Comparison of ENCODE assay signal across 9 cellular contexts in genomic region chr15:70339551-70340517, GRCh38.
DNase-seq lines count a peak whose midpoint lies in the region; ATAC-seq and TF ChIP-seq lines count a peak whose summit lies in the region.
"Had no signal": no experiment of that assay in that cellular context is flagged by ENCODE, and none has a peak within 500 bp of the region (broad histone marks: within the 10 kb centered on the region; RNA-seq: fewer than 3 reads in every experiment).

No MANE protein-coding gene starts in this region.

- no peak overlapping the region for H3K4me3 Mint-ChIP-seq in activated T-helper 1 cell treated with anti-CD3 and anti-CD28 coated beads, Interleukin-12 subunit alpha, Interleukin-12 subunit beta, Interleukin-2, Interleukin-4 antibody, amounts not matched to agents 30 ng/mL and 10 ng/mL and 1 ng/mL, durations not matched to agents 14 hours and 24 hours and 36 hours
- H3K4me3 Mint-ChIP-seq in activated T-helper 17 cell treated with anti-CD3 and anti-CD28 coated beads, Interleukin-2, amount 50 U/mL, for 72 hours, result no peak overlapping the region
- H3K4me3 Mint-ChIP-seq: stimulated activated naive CD8-positive, alpha-beta T cell treated with anti-CD3 and anti-CD28 coated beads, Interleukin-15, Interleukin-2, amounts not matched to agents 100 ng/mL and 50 ng/mL, for 24 hours had no signal

- TF ChIP-seq CTCF in astrocyte of the spinal cord (IDR thresholded peaks at IDR 0.05; ENCODE audit: low read depth, low read length) (no peak), psoas muscle (IDR thresholded peaks at IDR 0.05) (no peak), tibial artery (IDR thresholded peaks at IDR 0.05) (no peak)

- H3K27me3 ChIP-seq in psoas muscle (ENCODE audit: insufficient read depth in 3 of 3, low read length in 2 of 3) (peaks cover 0 to 6% (median 0%) of the 10 kb centered on the region in 3 donors), tibial artery (no peaks in the 10 kb centered on the region)

- no peaks in the 10 kb centered on the region for H3K36me3 ChIP-seq in psoas muscle (ENCODE audit: insufficient read depth in 1 of 2, low read depth in 1 of 2)
- H3K36me3 ChIP-seq in tibial artery, result no peaks in the 10 kb centered on the region

- peaks cover 13% of the 10 kb centered on the region for H3K27me3 Mint-ChIP-seq in activated T-helper 1 cell treated with anti-CD3 and anti-CD28 coated beads, Interleukin-12 subunit alpha, Interleukin-12 subunit beta, Interleukin-2, Interleukin-4 antibody, amounts not matched to agents 30 ng/mL and 10 ng/mL and 1 ng/mL, durations not matched to agents 14 hours and 24 hours and 36 hours (ENCODE audit: insufficient read depth)
- H3K27me3 Mint-ChIP-seq in activated T-helper 17 cell treated with anti-CD3 and anti-CD28 coated beads, Interleukin-2, amount 50 U/mL, for 72 hours, result peaks cover 10% of the 10 kb centered on the region
- H3K27me3 Mint-ChIP-seq: stimulated activated naive CD8-positive, alpha-beta T cell treated with anti-CD3 and anti-CD28 coated beads, Interleukin-15, Interleukin-2, amounts not matched to agents 100 ng/mL and 50 ng/mL, for 24 hours had no signal

- no peak overlapping the region for H3K27ac Mint-ChIP-seq in activated T-helper 1 cell treated with anti-CD3 and anti-CD28 coated beads, Interleukin-12 subunit alpha, Interleukin-12 subunit beta, Interleukin-2, Interleukin-4 antibody, amounts not matched to agents 30 ng/mL and 10 ng/mL and 1 ng/mL, durations not matched to agents 14 hours and 24 hours and 36 hours
- H3K27ac Mint-ChIP-seq in activated T-helper 17 cell treated with anti-CD3 and anti-CD28 coated beads, Interleukin-2, amount 50 U/mL, for 72 hours, result no peak overlapping the region
- H3K27ac Mint-ChIP-seq in activated naive CD4-positive, alpha-beta T cell treated with anti-CD3 and anti-CD28 coated beads, Interleukin-2, amount 50 U/mL, for 72 hours, result no peak overlapping the region
- H3K27ac Mint-ChIP-seq: stimulated activated naive CD8-positive, alpha-beta T cell treated with anti-CD3 and anti-CD28 coated beads, Interleukin-15, Interleukin-2, amounts not matched to agents 100 ng/mL and 50 ng/mL, for 24 hours had no signal

- WGBS in psoas muscle, 3 donors, result 58 to 62% (median 59%) methylated on average over 12 of the region's 12 CpGs

- peaks cover 13% of the 10 kb centered on the region for H3K9me3 Mint-ChIP-seq in activated T-helper 1 cell treated with anti-CD3 and anti-CD28 coated beads, Interleukin-12 subunit alpha, Interleukin-12 subunit beta, Interleukin-2, Interleukin-4 antibody, amounts not matched to agents 30 ng/mL and 10 ng/mL and 1 ng/mL, durations not matched to agents 14 hours and 24 hours and 36 hours
- peaks cover 5% of the 10 kb centered on the region for H3K9me3 Mint-ChIP-seq in activated T-helper 17 cell treated with anti-CD3 and anti-CD28 coated beads, Interleukin-2, amount 50 U/mL, for 72 hours
- peaks cover 9 to 13% of the 10 kb centered on the region in 2 donors for H3K9me3 Mint-ChIP-seq in activated naive CD4-positive, alpha-beta T cell treated with anti-CD3 and anti-CD28 coated beads, Interleukin-2, amount 50 U/mL, for 72 hours

- ATAC-seq in psoas muscle, result peak in 1 of 4 donors; percentile 33
- ATAC-seq in activated T-helper 17 cell treated with anti-CD3 and anti-CD28 coated beads, Interleukin-2, amount 50 U/mL, for 72 hours (replicated peaks), result no peak
- no peak for ATAC-seq in activated naive CD4-positive, alpha-beta T cell treated with anti-CD3 and anti-CD28 coated beads, Interleukin-2, amount 50 U/mL, for 72 hours

- no peak overlapping the region for H3K4me3 ChIP-seq in astrocyte of the spinal cord (ENCODE audit: low read depth, low read length)
- H3K4me3 ChIP-seq in psoas muscle, result no peak overlapping the region
- H3K4me3 ChIP-seq in tibial artery, result no peak overlapping the region

- H3K4me1 ChIP-seq in psoas muscle (no peaks in the 10 kb centered on the region), tibial artery (no peaks in the 10 kb centered on the region)

- peak; percentile 28 for DNase-seq in GM04504 (ENCODE audit: low read depth)
- DNase-seq in NCI-H1417 treated with DMSO at 0.1 percent for 48 hours (lab: John Stamatoyannopoulos, UW), result peak; percentile 75
- DNase-seq in astrocyte of the spinal cord (ENCODE audit: low read depth, low spot score), result peak; percentile 27
- DNase-seq in psoas muscle, result peak in 1 of 2 donors; percentile 51
- DNase-seq in activated T-helper 1 cell treated with anti-CD3 and anti-CD28 coated beads, Interleukin-12 subunit alpha, Interleukin-12 subunit beta, Interleukin-2, Interleukin-4 antibody, amounts not matched to agents 30 ng/mL and 10 ng/mL and 1 ng/mL, durations not matched to agents 14 hours and 24 hours and 36 hours (ENCODE audit: low spot score), result no peak
- no peak for DNase-seq in activated naive CD4-positive, alpha-beta T cell treated with anti-CD3 and anti-CD28 coated beads, Interleukin-2, amount 50 U/mL, for 72 hours (ENCODE audit: low spot score in 2 of 2)
- no peak for DNase-seq in tibial artery

- H3K9me3 ChIP-seq in psoas muscle, result no peaks in the 10 kb centered on the region
- H3K9me3 ChIP-seq in tibial artery, result peaks cover 0 to 6% (median 0%) of the 10 kb centered on the region in 3 donors

- intact Hi-C loops in psoas muscle (cut with DNase I), result no loop called here
- intact Hi-C loops in activated T-helper 1 cell treated with anti-CD3 and anti-CD28 coated beads, Interleukin-12 subunit alpha, Interleukin-12 subunit beta, Interleukin-2, Interleukin-4 antibody, amounts not matched to agents 30 ng/mL and 10 ng/mL and 1 ng/mL, durations not matched to agents 14 hours and 24 hours and 36 hours (cut with micrococcal nuclease), result no loop called here
- intact Hi-C loops in tibial artery (cut with DNase I; ENCODE audit: low total_unique reads), result no loop called here

- in situ Hi-C loops in astrocyte of the spinal cord (cut with HindIII; ENCODE audit: low sequenced_read_pairs), result no loop called here

- H3K27ac ChIP-seq in psoas muscle, result peak overlapping the region; percentile 34
- no peak overlapping the region for H3K27ac ChIP-seq in tibial artery

- no peaks in the 10 kb centered on the region for H3K36me3 Mint-ChIP-seq in activated T-helper 1 cell treated with anti-CD3 and anti-CD28 coated beads, Interleukin-12 subunit alpha, Interleukin-12 subunit beta, Interleukin-2, Interleukin-4 antibody, amounts not matched to agents 30 ng/mL and 10 ng/mL and 1 ng/mL, durations not matched to agents 14 hours and 24 hours and 36 hours (ENCODE audit: low read depth)
- H3K36me3 Mint-ChIP-seq in activated T-helper 17 cell treated with anti-CD3 and anti-CD28 coated beads, Interleukin-2, amount 50 U/mL, for 72 hours (ENCODE audit: low read depth), result no peaks in the 10 kb centered on the region
- peaks cover 7 to 9% of the 10 kb centered on the region in 2 donors for H3K36me3 Mint-ChIP-seq in activated naive CD4-positive, alpha-beta T cell treated with anti-CD3 and anti-CD28 coated beads, Interleukin-2, amount 50 U/mL, for 72 hours

- no peaks in the 10 kb centered on the region for H3K4me1 Mint-ChIP-seq in activated T-helper 1 cell treated with anti-CD3 and anti-CD28 coated beads, Interleukin-12 subunit alpha, Interleukin-12 subunit beta, Interleukin-2, Interleukin-4 antibody, amounts not matched to agents 30 ng/mL and 10 ng/mL and 1 ng/mL, durations not matched to agents 14 hours and 24 hours and 36 hours (ENCODE audit: low read depth)
- no peaks in the 10 kb centered on the region for H3K4me1 Mint-ChIP-seq in activated T-helper 17 cell treated with anti-CD3 and anti-CD28 coated beads, Interleukin-2, amount 50 U/mL, for 72 hours

Comparison
In these comparisons a context has a peak if more than half of its experiments do, and no peak if none do; other contexts are left out.
1. DNase-seq: peak in GM04504 (single experiment), NCI-H1417 treated with DMSO at 0.1 percent for 48 hours (single experiment) and astrocyte of the spinal cord (single experiment); none in activated T-helper 1 cell treated with anti-CD3 and anti-CD28 coated beads, Interleukin-12 subunit alpha, Interleukin-12 subunit beta, Interleukin-2, Interleukin-4 antibody, amounts not matched to agents 30 ng/mL and 10 ng/mL and 1 ng/mL, durations not matched to agents 14 hours and 24 hours and 36 hours (single experiment), activated naive CD4-positive, alpha-beta T cell treated with anti-CD3 and anti-CD28 coated beads, Interleukin-2, amount 50 U/mL, for 72 hours (0 of 2) and tibial artery (0 of 2).